ENCODE assay signal across 25 cellular contexts in the genomic region with DNA sequence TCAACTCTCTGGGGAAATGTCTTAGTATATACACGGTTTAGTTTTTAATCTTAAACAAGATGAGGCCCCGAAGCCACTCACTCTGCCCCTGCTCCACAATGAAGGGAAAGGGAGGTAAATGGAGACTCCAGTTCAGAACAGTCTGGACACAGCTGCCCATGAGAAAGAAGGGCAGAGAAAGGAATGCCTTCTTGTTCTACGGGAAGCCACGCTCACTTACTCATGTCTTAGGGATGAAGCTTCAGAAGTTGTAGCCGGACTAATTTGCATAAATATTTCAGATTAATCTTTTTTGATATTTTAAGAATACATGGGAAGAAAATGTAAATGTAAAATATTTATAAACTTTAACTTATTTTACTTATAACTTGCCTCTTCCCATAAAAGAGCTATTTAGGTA.
"Had no signal": no experiment of that assay in that cellular context is flagged by ENCODE, and none has a peak within 500 bp of the region (broad histone marks: within the 10 kb centered on the region; RNA-seq: fewer than 3 reads in every experiment).

No MANE protein-coding gene starts in this region.

- H3K27me3 ChIP-seq: ovary, right lobe of liver, stomach, thyroid gland, upper lobe of left lung had no signal

- ATAC-seq: activated T-cell treated with anti-CD3 and anti-CD28 coated beads, Interleukin-2, amount 50 U/mL, for 72 hours; left colon; stimulated activated naive B cell treated with anti-CD40 and anti-IgM and Interleukin-4, amounts not matched to agents 10 μg/mL and 1 μg/mL and 100 μg/mL, for 72 hours had no signal

- H3K36me3 ChIP-seq: ovary, right lobe of liver, stomach, thyroid gland, upper lobe of left lung had no signal

- H3K4me3 ChIP-seq: ovary, right lobe of liver, stomach, thyroid gland, upper lobe of left lung had no signal

- H3K4me1 ChIP-seq: right lobe of liver, stomach, upper lobe of left lung had no signal

- DNase-seq: activated CD4-positive, alpha-beta T cell treated with anti-CD3 and anti-CD28 coated beads for 4 hours; activated CD4-positive, alpha-beta T cell treated with anti-CD3 and anti-CD28 coated beads, Interleukin-2, amount 50 U/mL, for 4 hours; activated naive CD4-positive, alpha-beta T cell treated with Interleukin-2 at 50 U/mL for 16 hours; activated T-cell treated with anti-CD3 and anti-CD28 coated beads for 4 hours; activated T-cell treated with anti-CD3 and anti-CD28 coated beads, Interleukin-2, amount 50 U/mL, for 72 hours; aorta; caudate nucleus; endodermal cell; head of caudate nucleus; hippocampal formation; kidney; left colon; mammary epithelial cell; naive B cell; nephron progenitor cell; ovary; right lobe of liver; stimulated activated CD4-positive, alpha-beta T cell treated with anti-CD3 and anti-CD28 coated beads, Interleukin-15, amount 100 ng/mL, for 24 hours; stimulated activated CD4-positive, alpha-beta T cell treated with anti-CD3 and anti-CD28 coated beads, Interleukin-2, amount 100 ng/mL, for 24 hours; stimulated activated naive B cell treated with anti-CD40 and anti-IgM and Interleukin-4, amounts not matched to agents 10 μg/mL and 1 μg/mL and 100 μg/mL, for 72 hours; stomach; T-helper 9 cell; thyroid gland; upper lobe of left lung had no signal

- H3K27ac ChIP-seq: ovary, right lobe of liver, stomach, upper lobe of left lung, VCaP had no signal

- H3K9me3 ChIP-seq: ovary, right lobe of liver, thyroid gland, upper lobe of left lung had no signal
